ENCODE assay signal across 8 cellular contexts in the genomic region with DNA sequence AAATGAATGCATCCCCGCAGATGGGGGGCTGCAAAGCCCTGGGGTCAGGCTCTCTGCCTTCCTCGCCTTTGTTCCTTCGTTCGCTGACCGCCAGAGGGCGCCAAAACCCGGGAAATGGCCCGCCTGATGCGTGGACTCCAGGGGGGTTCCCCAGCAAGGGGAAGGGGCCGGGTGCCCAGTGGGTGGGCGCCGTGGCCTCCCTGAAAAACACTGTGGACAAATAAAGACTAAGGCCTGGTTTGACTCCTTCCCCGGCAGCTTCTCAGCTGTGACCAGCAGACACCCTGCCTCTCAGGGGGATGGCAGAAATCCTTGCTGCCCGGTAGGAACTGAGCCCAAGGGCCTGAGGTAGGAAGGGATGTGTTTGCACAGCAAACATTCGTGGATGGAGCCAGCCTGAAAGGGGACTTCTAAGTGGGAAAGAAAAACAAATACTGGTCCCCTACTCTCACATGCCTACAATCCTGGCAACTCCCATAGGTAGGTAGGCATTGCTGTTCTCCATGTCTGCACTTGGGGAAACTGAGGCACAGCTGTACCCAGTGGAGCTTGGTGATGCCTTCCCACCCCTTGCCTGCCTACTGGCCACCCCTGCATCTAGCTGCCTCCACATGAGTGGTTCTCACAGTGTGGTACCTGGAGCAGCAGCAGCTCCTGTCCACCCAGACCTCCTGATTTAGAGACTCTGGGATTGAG. TPM values are rescaled to one million over a fixed set of nuclear protein-coding genes. Genes with fewer than 3 reads are reported as not detected.
DNase-seq lines count a peak whose midpoint lies in the region; ATAC-seq and TF ChIP-seq lines count a peak whose summit lies in the region.

No MANE protein-coding gene starts in this region.

- H3K36me3 Mint-ChIP-seq in activated naive CD8-positive, alpha-beta T cell treated with anti-CD3 and anti-CD28 coated beads, Interleukin-2, amount 10 ng/mL, durations not matched to agents 7 days and 5 days: no peaks in the 10 kb centered on the region

- POLR2A ChIA-PET in activated naive CD8-positive, alpha-beta T cell treated with anti-CD3 and anti-CD28 coated beads, Interleukin-2, amount 10 ng/mL, durations not matched to agents 7 days and 5 days (lab: Charles Lee): no interaction called here

- H3K4me1 ChIP-seq in right atrium auricular region: peaks cover 0 to 47% of the 10 kb centered on the region in 2 donors

- H3K9me3 Mint-ChIP-seq in activated naive CD8-positive, alpha-beta T cell treated with anti-CD3 and anti-CD28 coated beads, Interleukin-2, amount 10 ng/mL, durations not matched to agents 7 days and 5 days: no peaks in the 10 kb centered on the region

- no peaks in the 10 kb centered on the region for H3K79me2 ChIP-seq in SU-DHL-6 (ENCODE audit: insufficient read depth, low read length)

- no peak overlapping the region for H2AFZ ChIP-seq in SU-DHL-6 (ENCODE audit: low read depth, low read length, severe bottlenecking)

- peak; percentile 35 for ATAC-seq in activated naive CD8-positive, alpha-beta T cell treated with anti-CD3 and anti-CD28 coated beads, Interleukin-2, amount 10 ng/mL, durations not matched to agents 7 days and 5 days (ENCODE audit: low read depth)
- ATAC-seq in GM19035 (IDR thresholded peaks at IDR 0.05; ENCODE audit: unreplicated experiment) (no peak), GM21619 (IDR thresholded peaks at IDR 0.05; ENCODE audit: unreplicated experiment) (no peak)

- H3K27me3 ChIP-seq in H7 (ENCODE audit: control insufficient read depth, insufficient read depth, low read length): peaks cover 8% of the 10 kb centered on the region
- no peaks in the 10 kb centered on the region for H3K27me3 ChIP-seq in SU-DHL-6 (ENCODE audit: low read length)
- H3K27me3 ChIP-seq in right atrium auricular region: no peaks in the 10 kb centered on the region

- peaks cover 3% of the 10 kb centered on the region for H3K4me1 Mint-ChIP-seq in activated naive CD8-positive, alpha-beta T cell treated with anti-CD3 and anti-CD28 coated beads, Interleukin-2, amount 10 ng/mL, durations not matched to agents 7 days and 5 days

- DNase-seq in AG20443 (ENCODE audit: low spot score): peak; percentile 77
- peak; percentile 92 for DNase-seq in H7
- peak; percentile 83 for DNase-seq in activated naive CD8-positive, alpha-beta T cell treated with anti-CD3 and anti-CD28 coated beads, Interleukin-2, amount 10 ng/mL, durations not matched to agents 7 days and 5 days
- DNase-seq in right atrium auricular region (ENCODE audit: low spot score): no peak
- DNase-seq in stimulated activated CD4-positive, alpha-beta T cell treated with anti-CD3 and anti-CD28 coated beads, Interleukin-1b, Interleukin-23, amount 100 ng/mL, for 1 hour (ENCODE audit: low read depth in 2 of 2): peak; percentile 45 to 58

- H3K4me3 ChIP-seq in H7 (ENCODE audit: insufficient read depth, low read depth, low read length) (no peak overlapping the region), SU-DHL-6 (ENCODE audit: insufficient read depth, low read length, poor library complexity, severe bottlenecking) (no peak overlapping the region), right atrium auricular region (no peak overlapping the region)

- no peak overlapping the region for H3K4me3 Mint-ChIP-seq in activated naive CD8-positive, alpha-beta T cell treated with anti-CD3 and anti-CD28 coated beads, Interleukin-2, amount 10 ng/mL, durations not matched to agents 7 days and 5 days

- H3K27ac ChIP-seq in SU-DHL-6 (ENCODE audit: low read depth, low read length) (no peak overlapping the region), right atrium auricular region (peak overlapping the region in 1 of 2 donors; percentile 76)

- no peaks in the 10 kb centered on the region for H3K36me3 ChIP-seq in H7 (replicated peaks; ENCODE audit: control insufficient read depth, insufficient read depth, low read length)
- no peaks in the 10 kb centered on the region for H3K36me3 ChIP-seq in SU-DHL-6 (ENCODE audit: low read length)
- no peaks in the 10 kb centered on the region for H3K36me3 ChIP-seq in right atrium auricular region

- H3K9ac ChIP-seq in SU-DHL-6 (ENCODE audit: low read length): no peak overlapping the region

- H3F3A ChIP-seq in SU-DHL-6 (ENCODE audit: insufficient read depth): no peaks in the 10 kb centered on the region

- H3K4me2 ChIP-seq in SU-DHL-6 (ENCODE audit: low read depth, low read length, poor library complexity, severe bottlenecking): no peak overlapping the region

- H3K9me2 ChIP-seq in SU-DHL-6 (replicated peaks; ENCODE audit: insufficient read depth, low read length): no peaks in the 10 kb centered on the region

- TF ChIP-seq CTCF in SU-DHL-6 (IDR thresholded peaks at IDR 0.05; ENCODE audit: insufficient read depth, low read length, poor library complexity, severe bottlenecking): peak; percentile 80
- peak; percentile 90 to 92 for TF ChIP-seq CTCF in right atrium auricular region (IDR thresholded peaks at IDR 0.05)

- no peaks in the 10 kb centered on the region for H3K9me3 ChIP-seq in SU-DHL-6 (ENCODE audit: insufficient read depth, low read length)
- no peaks in the 10 kb centered on the region for H3K9me3 ChIP-seq in right atrium auricular region

- H3K27ac Mint-ChIP-seq in activated naive CD8-positive, alpha-beta T cell treated with anti-CD3 and anti-CD28 coated beads, Interleukin-2, amount 10 ng/mL, durations not matched to agents 7 days and 5 days: no peak overlapping the region

- no peaks in the 10 kb centered on the region for H4K20me1 ChIP-seq in SU-DHL-6 (ENCODE audit: low read depth, low read length)

- peaks cover 15% of the 10 kb centered on the region for H3K27me3 Mint-ChIP-seq in activated naive CD8-positive, alpha-beta T cell treated with anti-CD3 and anti-CD28 coated beads, Interleukin-2, amount 10 ng/mL, durations not matched to agents 7 days and 5 days

RNA-seq across cellular contexts. Expression of gene DUSP1, which starts 57.7 kb away (rescaled TPM):
- 11.5 and 15.4 TPM in 2 replicates for total RNA-seq in H7 (2014; rRNA removed; shearing (Covaris generic))
- total RNA-seq in activated naive CD8-positive, alpha-beta T cell treated with anti-CD3 and anti-CD28 coated beads, Interleukin-2, amount 10 ng/mL, durations not matched to agents 7 days and 5 days: 10 to 100 TPM; 39.4 to 41.5 TPM
- total RNA-seq in right atrium auricular region: 100 to 1,000 TPM; 804 to 819 TPM

Comparison
In these comparisons a context has a peak if more than half of its experiments do, and no peak if none do; other contexts are left out.
1. RNA of gene DUSP1, which starts 57.7 kb away (total RNA-seq): 804 to 819 TPM in right atrium auricular region; 39.4 to 41.5 TPM in activated naive CD8-positive, alpha-beta T cell treated with anti-CD3 and anti-CD28 coated beads, Interleukin-2, amount 10 ng/mL, durations not matched to agents 7 days and 5 days and 11.5 to 15.4 TPM in H7; every median in the first group is over 10 times any median in the second.